In genomic region chrX:666762-667161, GRCh38 we compare ENCODE assay signal across 20 cellular contexts. TPM values are rescaled to one million over a fixed set of nuclear protein-coding genes. Genes with fewer than 3 reads are reported as not detected.
"Had no signal": no experiment of that assay in that cellular context is flagged by ENCODE, and none has a peak within 500 bp of the region (broad histone marks: within the 10 kb centered on the region; RNA-seq: fewer than 3 reads in every experiment).

No MANE protein-coding gene starts in this region.

- DNase-seq: activated B cell treated with CpG ODN at 0.5 μM for 24 hours; activated CD4-positive, alpha-beta T cell treated with anti-CD3 and anti-CD28 coated beads, Interleukin-2, amount 10 ng/mL, durations not matched to agents 7 days and 5 days; activated naive CD4-positive, alpha-beta T cell treated with anti-CD3 and anti-CD28 coated beads, Interleukin-2, amount 10 ng/mL, durations not matched to agents 7 days and 5 days; activated T-cell treated with anti-CD3 and anti-CD28 coated beads for 4 hours; adrenal gland; erythroblast; glutamatergic neuron; immature natural killer cell; mucosa of descending colon; natural killer cell; ovary; SK-N-SH; tibial artery had no signal

- H3K36me3 ChIP-seq: adrenal gland, ovary, tibial artery had no signal

- H3K36me3 Mint-ChIP-seq: activated naive CD4-positive, alpha-beta T cell treated with anti-CD3 and anti-CD28 coated beads, Interleukin-2, amount 10 ng/mL, durations not matched to agents 7 days and 5 days; brain; immature natural killer cell; natural killer cell had no signal

- H3K9ac ChIP-seq: SK-N-SH had no signal

- H3K9me3 Mint-ChIP-seq: activated T-helper 2 cell treated with anti-CD3 and anti-CD28 coated beads, Interferon-gamma antibody, Interleukin-2, Interleukin-4, amounts not matched to agents 10 μg/mL and 5 μg/mL and 100 μg/mL, durations not matched to agents 14 hours and 24 hours and 36 hours; central memory CD8-positive, alpha-beta T cell had no signal

- H3K4me1 ChIP-seq: adrenal gland, tibial artery had no signal

- ATAC-seq: mucosa of descending colon, natural killer cell had no signal

- H3K27me3 ChIP-seq: ovary had no signal

- H3K4me3 ChIP-seq: adrenal gland, mucosa of descending colon, ovary, tibial artery had no signal

- H3K4me3 Mint-ChIP-seq: activated B cell treated with CpG ODN at 0.5 μM for 24 hours; activated CD4-positive, alpha-beta T cell treated with anti-CD3 and anti-CD28 coated beads, Interleukin-2, amount 10 ng/mL, durations not matched to agents 7 days and 5 days; activated naive CD4-positive, alpha-beta T cell treated with anti-CD3 and anti-CD28 coated beads, Interleukin-2, amount 10 ng/mL, durations not matched to agents 7 days and 5 days; brain; central memory CD8-positive, alpha-beta T cell; immature natural killer cell; natural killer cell had no signal

- H3K4me1 Mint-ChIP-seq: activated B cell treated with CpG ODN at 0.5 μM for 24 hours; activated CD4-positive, alpha-beta T cell treated with anti-CD3 and anti-CD28 coated beads, Interleukin-2, amount 10 ng/mL, durations not matched to agents 7 days and 5 days; activated naive CD4-positive, alpha-beta T cell treated with anti-CD3 and anti-CD28 coated beads, Interleukin-2, amount 10 ng/mL, durations not matched to agents 7 days and 5 days; brain; central memory CD8-positive, alpha-beta T cell; immature natural killer cell; natural killer cell had no signal

- H3K27me3 Mint-ChIP-seq: activated B cell treated with CpG ODN at 0.5 μM for 24 hours; activated CD4-positive, alpha-beta T cell treated with anti-CD3 and anti-CD28 coated beads, Interleukin-2, amount 10 ng/mL, durations not matched to agents 7 days and 5 days; activated naive CD4-positive, alpha-beta T cell treated with anti-CD3 and anti-CD28 coated beads, Interleukin-2, amount 10 ng/mL, durations not matched to agents 7 days and 5 days; central memory CD8-positive, alpha-beta T cell had no signal

- H3K9me3 ChIP-seq: adrenal gland, ovary, SK-N-SH, tibial artery had no signal

- H3K27ac ChIP-seq: adrenal gland, ovary, tibial artery had no signal

- H3K27ac Mint-ChIP-seq: activated B cell treated with CpG ODN at 0.5 μM for 24 hours; activated CD4-positive, alpha-beta T cell treated with anti-CD3 and anti-CD28 coated beads, Interleukin-2, amount 10 ng/mL, durations not matched to agents 7 days and 5 days; activated naive CD4-positive, alpha-beta T cell treated with anti-CD3 and anti-CD28 coated beads, Interleukin-2, amount 10 ng/mL, durations not matched to agents 7 days and 5 days; activated T-helper 2 cell treated with anti-CD3 and anti-CD28 coated beads, Interferon-gamma antibody, Interleukin-2, Interleukin-4, amounts not matched to agents 10 μg/mL and 5 μg/mL and 100 μg/mL, durations not matched to agents 14 hours and 24 hours and 36 hours; brain; immature natural killer cell; natural killer cell had no signal

RNA-seq across cellular contexts. Expression of gene SHOX, which starts 36.2 kb away (rescaled TPM):
- total RNA-seq: activated B cell treated with CpG ODN at 0.5 μM for 24 hours; activated CD4-positive, alpha-beta T cell treated with anti-CD3 and anti-CD28 coated beads, Interleukin-2, amount 10 ng/mL, durations not matched to agents 7 days and 5 days; activated CD8-positive, alpha-beta memory T cell treated with anti-CD3 and anti-CD28 coated beads for 36 hours; activated T-helper 2 cell treated with anti-CD3 and anti-CD28 coated beads, Interferon-gamma antibody, Interleukin-2, Interleukin-4, amounts not matched to agents 10 μg/mL and 5 μg/mL and 100 μg/mL, durations not matched to agents 14 hours and 24 hours and 36 hours; adrenal gland; lung microvascular endothelial cell; natural killer cell; renal cortical epithelial cell; T-helper 1 cell treated with Interleukin-12 subunit alpha and Interleukin-12 subunit beta and Interleukin-4 antibody, amounts not matched to agents 30 ng/mL and 1 ng/mL, for 36 hours had no signal
- polyA plus RNA-seq: adrenal gland, immature natural killer cell, ovary, SK-N-SH had no signal
